Comparison of ENCODE assay signal across 9 cellular contexts in genomic region chr10:11018426-11018818, GRCh38. TPM values are rescaled to one million over a fixed set of nuclear protein-coding genes. Genes with fewer than 3 reads are reported as not detected.
DNase-seq lines count a peak whose midpoint lies in the region; ATAC-seq, FAIRE-seq and TF ChIP-seq lines count a peak whose summit lies in the region.
"Had no signal": no experiment of that assay in that cellular context is flagged by ENCODE, and none has a peak within 500 bp of the region (broad histone marks: within the 10 kb centered on the region; RNA-seq: fewer than 3 reads in every experiment).

No MANE protein-coding gene starts in this region.

- peaks cover 65% of the 10 kb centered on the region for H3K27me3 Mint-ChIP-seq in CD8-positive, alpha-beta T cell (ENCODE audit: low read depth)
- H3K27me3 Mint-ChIP-seq in dendritic cell treated with granulocyte-macrophage colony-stimulating factor and Interleukin-4, amounts not matched to agents 40 ng/mL and 50 ng/mL, for 4 days: peaks cover 71% of the 10 kb centered on the region

- no peak for ATAC-seq in CD8-positive, alpha-beta T cell

- H3K36me3 Mint-ChIP-seq in CD8-positive, alpha-beta T cell: no peaks in the 10 kb centered on the region
- H3K36me3 Mint-ChIP-seq in dendritic cell treated with granulocyte-macrophage colony-stimulating factor and Interleukin-4, amounts not matched to agents 40 ng/mL and 50 ng/mL, for 4 days (ENCODE audit: low read depth): no peaks in the 10 kb centered on the region

- no peaks in the 10 kb centered on the region for H3K9me3 ChIP-seq in CD8-positive, alpha-beta T cell (ENCODE audit: low read length)
- H3K9me3 ChIP-seq in HUES6 (ENCODE audit: control insufficient read depth, insufficient read depth, low read depth, low read length): no peaks in the 10 kb centered on the region
- H3K9me3 ChIP-seq: adrenal gland had no signal

- no peak for FAIRE-seq in RCC 7860 (lab: Jason Lieb, UNC)

- peak overlapping the region; percentile 71 for H3K9ac ChIP-seq in HUES6 (ENCODE audit: low read length)

- no peak overlapping the region for H3K27ac Mint-ChIP-seq in CD8-positive, alpha-beta T cell
- no peak overlapping the region for H3K27ac Mint-ChIP-seq in dendritic cell treated with granulocyte-macrophage colony-stimulating factor and Interleukin-4, amounts not matched to agents 40 ng/mL and 50 ng/mL, for 4 days

- H3K27me3 ChIP-seq in CD8-positive, alpha-beta T cell (ENCODE audit: insufficient read depth, low read length): peaks cover 23% of the 10 kb centered on the region
- H3K27me3 ChIP-seq in HUES6 (ENCODE audit: control insufficient read depth, insufficient read depth, low read length): peaks cover 38% of the 10 kb centered on the region

- no peak overlapping the region for H3K4me3 ChIP-seq in CD8-positive, alpha-beta T cell (ENCODE audit: low read depth, low read length)
- H3K4me3 ChIP-seq in HUES6 (ENCODE audit: low read depth, low read length): peak overlapping the region; percentile 68

- H3K27ac ChIP-seq in CD8-positive, alpha-beta T cell (ENCODE audit: low read depth, low read length): no peak overlapping the region
- no peak overlapping the region for H3K27ac ChIP-seq in HUES6 (ENCODE audit: low read depth, low read length)

- CTCF ChIA-PET in CD8-positive, alpha-beta T cell (lab: Charles Lee): interaction anchor here (1.4 kb wide), 1 partner anchor 251 kb away, joined by 3 read pairs; no protein-coding TSS in a partner anchor

- intact Hi-C loops in CD8-positive, alpha-beta T cell (cut with DNase I, micrococcal nuclease): no loop called here
- intact Hi-C loops in dendritic cell treated with granulocyte-macrophage colony-stimulating factor and Interleukin-4, amounts not matched to agents 40 ng/mL and 50 ng/mL, for 4 days (cut with micrococcal nuclease): no loop called here

- POLR2A ChIA-PET in CD8-positive, alpha-beta T cell (lab: Charles Lee): interaction anchor here (0.6 to 1.0 kb wide), 2 partner anchors 29 to 142 kb away, joined by 3 read pairs; no protein-coding TSS in a partner anchor

- H3K36me3 ChIP-seq in CD8-positive, alpha-beta T cell (ENCODE audit: insufficient read depth, low read length): no peaks in the 10 kb centered on the region
- no peaks in the 10 kb centered on the region for H3K36me3 ChIP-seq in HUES6 (ENCODE audit: control insufficient read depth, insufficient read depth, low read length)
- H3K36me3 ChIP-seq: adrenal gland had no signal

- peak overlapping the region; percentile 83 for H3K4me3 Mint-ChIP-seq in CD8-positive, alpha-beta T cell
- peak overlapping the region; percentile 76 for H3K4me3 Mint-ChIP-seq in dendritic cell treated with granulocyte-macrophage colony-stimulating factor and Interleukin-4, amounts not matched to agents 40 ng/mL and 50 ng/mL, for 4 days

- no peak for TF ChIP-seq CTCF in CD8-positive, alpha-beta T cell (IDR thresholded peaks at IDR 0.05)

- peak in 1 of 7 experiments; percentile 9 for DNase-seq in CD8-positive, alpha-beta T cell
- DNase-seq in myocyte (ENCODE audit: low read depth): peak; percentile 50
- no peak for DNase-seq in SIG-M5 (lab: John Stamatoyannopoulos, UW)
- no peak for DNase-seq in RCC 7860 (ENCODE audit: low spot score)
- no peak for DNase-seq in NCI-H1930 (lab: John Stamatoyannopoulos, UW)
- no peak for DNase-seq in anterior cingulate cortex (lab: John Stamatoyannopoulos, UW)

- H3K9me3 Mint-ChIP-seq in CD8-positive, alpha-beta T cell: no peaks in the 10 kb centered on the region
- no peaks in the 10 kb centered on the region for H3K9me3 Mint-ChIP-seq in dendritic cell treated with granulocyte-macrophage colony-stimulating factor and Interleukin-4, amounts not matched to agents 40 ng/mL and 50 ng/mL, for 4 days

- H3K4me1 Mint-ChIP-seq in CD8-positive, alpha-beta T cell (ENCODE audit: low read depth): peaks cover 12% of the 10 kb centered on the region
- peaks cover 11% of the 10 kb centered on the region for H3K4me1 Mint-ChIP-seq in dendritic cell treated with granulocyte-macrophage colony-stimulating factor and Interleukin-4, amounts not matched to agents 40 ng/mL and 50 ng/mL, for 4 days (ENCODE audit: low read depth)

- H3K4me1 ChIP-seq in CD8-positive, alpha-beta T cell (ENCODE audit: insufficient read depth, low read length): no peaks in the 10 kb centered on the region
- H3K4me1 ChIP-seq in HUES6 (ENCODE audit: control insufficient read depth, insufficient read depth, low read length): peaks cover 28% of the 10 kb centered on the region

RNA-seq across cellular contexts. Expression of gene CELF2, which starts 0.8 kb away (rescaled TPM):
- 100 to 1,000 TPM; 127 to 130 TPM for total RNA-seq in CD8-positive, alpha-beta T cell
- 71.0 and 77.0 TPM in 2 replicates for total RNA-seq in myocyte
- polyA plus RNA-seq in myocyte (2012): 38.6 TPM
